Comparison of ENCODE assay signal across 8 cellular contexts in genomic region chr12:57754411-57755193, GRCh38. TPM values are rescaled to one million over a fixed set of nuclear protein-coding genes. Genes with fewer than 3 reads are reported as not detected.
DNase-seq lines count a peak whose midpoint lies in the region; ATAC-seq and TF ChIP-seq lines count a peak whose summit lies in the region.

MARCHF9 (plus strand) TSS chr12:57755103; CDS start chr12:57755529, 426 bp downstream.

- peak within 1 kb of the TSS; percentile 91 for H3K27ac ChIP-seq in 22Rv1

- H3K9me3 Mint-ChIP-seq in stimulated activated effector memory CD8-positive, alpha-beta T cell treated with anti-CD3 and anti-CD28 coated beads, Interleukin-12 subunit alpha, Interleukin-12 subunit beta, amount 100 ng/mL, for 72 hours: no peaks in the 10 kb centered on the region

- H3K36me3 ChIP-seq in endocrine pancreas (ENCODE audit: control insufficient read depth, insufficient read depth, low read length) (peaks cover 2% of the 10 kb centered on the region), mucosa of stomach (ENCODE audit: control insufficient read depth, insufficient read depth, low read length) (no peaks in the 10 kb centered on the region)

- H3K4me1 ChIP-seq in endocrine pancreas (ENCODE audit: control insufficient read depth, insufficient read depth, low read length) (peaks cover 8% of the 10 kb centered on the region), mucosa of stomach (ENCODE audit: control insufficient read depth, insufficient read depth, low read length) (peaks cover 29% of the 10 kb centered on the region)

- H3K27ac Mint-ChIP-seq in stimulated activated effector memory CD8-positive, alpha-beta T cell treated with anti-CD3 and anti-CD28 coated beads, Interleukin-12 subunit alpha, Interleukin-12 subunit beta, amount 100 ng/mL, for 72 hours: peak within 1 kb of the TSS; percentile 84

- CTCF ChIA-PET in activated CD8-positive, alpha-beta memory T cell treated with anti-CD3 and anti-CD28 coated beads for 36 hours (lab: Charles Lee): interaction anchor here (1.1 to 1.4 kb wide), 2 partner anchors 10 to 28 kb away, joined by 3 read pairs; partner anchors contain the start of gene TSFM

- DNase-seq in NCI-H82 treated with DMSO at 0.1 percent for 48 hours (lab: John Stamatoyannopoulos, UW; ENCODE audit: unreplicated experiment): peak; percentile 76
- DNase-seq in stimulated activated effector memory CD8-positive, alpha-beta T cell treated with anti-CD3 and anti-CD28 coated beads, Interleukin-12 subunit alpha, Interleukin-12 subunit beta, amount 100 ng/mL, for 72 hours (ENCODE audit: low spot score in 2 of 2): peak; percentile 55 to 87

- ATAC-seq in GM18909 (IDR thresholded peaks at IDR 0.05; ENCODE audit: poor library complexity, unreplicated experiment) (peak; percentile 40), HG03432 (IDR thresholded peaks at IDR 0.05; ENCODE audit: unreplicated experiment) (peak; percentile 44)
- peak; percentile 57 for ATAC-seq in stimulated activated effector memory CD8-positive, alpha-beta T cell treated with anti-CD3 and anti-CD28 coated beads, Interleukin-12 subunit alpha, Interleukin-12 subunit beta, amount 100 ng/mL, for 72 hours

- peak within 1 kb of the TSS; percentile 75 for H3K4me3 Mint-ChIP-seq in stimulated activated effector memory CD8-positive, alpha-beta T cell treated with anti-CD3 and anti-CD28 coated beads, Interleukin-12 subunit alpha, Interleukin-12 subunit beta, amount 100 ng/mL, for 72 hours

- H3K4me3 ChIP-seq in endocrine pancreas (ENCODE audit: control insufficient read depth, insufficient read depth, low read length): peak within 1 kb of the TSS; percentile 60
- no peak within 1 kb of the TSS for H3K4me3 ChIP-seq in mucosa of stomach (ENCODE audit: low read length)

- no peaks in the 10 kb centered on the region for H3K9me3 ChIP-seq in endocrine pancreas (ENCODE audit: control insufficient read depth, low read length)
- H3K9me3 ChIP-seq in mucosa of stomach (ENCODE audit: control insufficient read depth, low read length): no peaks in the 10 kb centered on the region

- POLR2A ChIA-PET in activated CD8-positive, alpha-beta memory T cell treated with anti-CD3 and anti-CD28 coated beads for 36 hours (lab: Charles Lee): interaction anchor here (0.6 kb wide), 1 partner anchor 9 kb away, joined by 7 read pairs; no protein-coding TSS in a partner anchor

- H3K27me3 ChIP-seq in endocrine pancreas (ENCODE audit: control insufficient read depth, insufficient read depth, low read length) (no peaks in the 10 kb centered on the region), mucosa of stomach (ENCODE audit: control insufficient read depth, insufficient read depth, low read length) (no peaks in the 10 kb centered on the region)

- H3K36me3 Mint-ChIP-seq in stimulated activated effector memory CD8-positive, alpha-beta T cell treated with anti-CD3 and anti-CD28 coated beads, Interleukin-12 subunit alpha, Interleukin-12 subunit beta, amount 100 ng/mL, for 72 hours: peaks cover 59% of the 10 kb centered on the region

- no peak for TF ChIP-seq CTCF in 22Rv1 (IDR thresholded peaks at IDR 0.05)

- peaks cover 74% of the 10 kb centered on the region for H3K4me1 Mint-ChIP-seq in stimulated activated effector memory CD8-positive, alpha-beta T cell treated with anti-CD3 and anti-CD28 coated beads, Interleukin-12 subunit alpha, Interleukin-12 subunit beta, amount 100 ng/mL, for 72 hours

- H3K9ac ChIP-seq in endocrine pancreas (ENCODE audit: control insufficient read depth, insufficient read depth, low read length) (peak within 1 kb of the TSS; percentile 84), mucosa of stomach (ENCODE audit: low read length) (peak within 1 kb of the TSS; percentile 64)

RNA-seq across cellular contexts. Expression of gene MARCHF9, which starts in this region (rescaled TPM):
- 10 to 100 TPM; 27.0 to 27.6 TPM for total RNA-seq in activated CD8-positive, alpha-beta memory T cell treated with anti-CD3 and anti-CD28 coated beads for 36 hours
